Comparison of ENCODE assay signal across 1 cellular context in the genomic region with DNA sequence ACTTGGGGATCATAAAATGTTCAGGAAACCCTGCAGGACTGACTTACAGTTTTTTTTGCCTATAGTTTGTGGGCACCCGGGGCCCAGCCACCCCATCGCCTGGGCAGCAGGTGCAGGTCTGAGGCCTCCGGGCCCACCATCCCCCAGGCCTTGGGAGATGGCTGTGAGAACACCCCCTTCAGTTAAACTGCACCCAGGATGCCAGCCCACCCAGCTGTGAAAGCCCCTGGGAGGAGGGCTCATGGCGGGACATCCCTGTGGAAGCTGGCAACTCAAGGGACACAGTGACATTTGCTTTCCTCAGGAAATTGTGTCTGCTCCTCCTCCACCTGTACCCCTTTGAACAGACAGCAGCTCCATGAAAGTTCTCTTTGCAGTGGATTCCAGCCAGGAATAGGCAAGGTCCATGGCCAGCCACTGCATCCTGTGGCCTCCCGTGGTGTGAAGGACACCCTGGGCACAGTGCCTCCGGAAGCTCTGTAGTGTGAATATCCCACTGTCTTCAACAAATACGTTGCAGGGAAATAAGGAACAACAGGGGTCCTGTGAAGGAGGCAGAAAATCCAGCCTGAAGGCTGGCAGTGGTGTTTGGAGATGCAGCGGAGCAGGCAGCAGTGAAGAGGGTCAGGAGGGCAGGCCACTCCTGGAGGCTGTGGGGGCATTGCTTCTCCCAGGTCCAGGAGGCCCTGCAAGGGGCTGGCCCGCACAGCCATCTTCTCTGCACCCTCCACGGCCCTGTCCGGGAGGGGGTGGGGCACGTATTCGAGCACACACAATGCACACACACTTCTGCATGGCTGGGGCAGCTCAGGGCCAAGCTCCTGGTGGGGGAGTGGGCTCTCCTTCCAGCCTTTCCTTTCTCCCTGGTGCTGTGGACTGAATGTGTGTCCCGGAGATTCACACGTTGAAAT.
TF ChIP-seq lines count a peak whose summit lies in the region.

No MANE protein-coding gene starts in this region.

TF ChIP-seq in IMR-90, 13 proteins besides CTCF, POLR2A, EP300 and RAD21:
- TF ChIP-seq CHD1 (IDR thresholded peaks at IDR 0.05; ENCODE audit: low read depth, low read length): no peak
- TF ChIP-seq SMC3 (IDR thresholded peaks at IDR 0.05; ENCODE audit: low read depth, low read length): no peak
- no peak for TF ChIP-seq MXI1 (IDR thresholded peaks at IDR 0.05; ENCODE audit: borderline replicate concordance, low read depth, low read length)
